In the genomic region with DNA sequence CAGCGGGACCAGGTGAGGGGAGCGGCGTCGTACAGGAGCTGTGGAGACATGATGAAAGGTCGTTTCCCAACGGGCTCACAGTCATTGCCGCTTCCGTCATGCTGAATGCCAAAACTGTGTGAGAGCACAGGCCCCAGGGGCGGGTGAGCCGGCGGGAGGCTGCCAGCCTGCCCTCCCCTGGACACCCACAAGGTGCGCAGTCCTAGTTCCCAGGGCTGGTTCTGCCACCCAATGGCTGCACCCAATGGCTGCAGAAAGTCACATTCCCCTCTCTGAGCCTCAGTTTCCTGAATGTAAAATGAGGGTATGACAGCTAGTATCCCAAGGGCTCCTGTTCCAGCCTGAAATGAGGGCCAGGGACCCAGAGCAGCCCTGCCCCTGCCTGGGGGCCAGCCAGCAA, we compare ENCODE assay signal across 22 cellular contexts.
"Had no signal": no experiment of that assay in that cellular context is flagged by ENCODE, and none has a peak within 500 bp of the region (broad histone marks: within the 10 kb centered on the region; RNA-seq: fewer than 3 reads in every experiment).

No MANE protein-coding gene starts in this region.

- H3K27me3 ChIP-seq: ascending aorta, esophagus squamous epithelium had no signal

- H3K4me3 ChIP-seq: ascending aorta, coronary artery, esophagus squamous epithelium had no signal

- H3K27ac ChIP-seq: ascending aorta, coronary artery, esophagus squamous epithelium had no signal

- H3K4me1 ChIP-seq: ascending aorta, esophagus squamous epithelium had no signal

- H3K36me3 ChIP-seq: esophagus squamous epithelium had no signal

- ATAC-seq: activated naive CD4-positive, alpha-beta T cell treated with anti-CD3 and anti-CD28 coated beads, Interleukin-2, amount 50 U/mL, for 72 hours; activated T-cell treated with anti-CD3 and anti-CD28 coated beads, Interleukin-2, amount 50 U/mL, for 72 hours; effector memory CD8-positive, alpha-beta T cell; WTC11 had no signal

- DNase-seq: activated CD4-positive, alpha-beta memory T cell treated with anti-CD3 and anti-CD28 coated beads, Interleukin-2, amount 10 ng/mL, durations not matched to agents 7 days and 5 days; activated CD4-positive, alpha-beta T cell treated with anti-CD3 and anti-CD28 coated beads for 1 hour; activated CD4-positive, alpha-beta T cell treated with anti-CD3 and anti-CD28 coated beads for 4 hours; activated CD4-positive, alpha-beta T cell treated with anti-CD3 and anti-CD28 coated beads, Interleukin-2, amount 10 ng/mL, durations not matched to agents 7 days and 5 days; activated CD4-positive, alpha-beta T cell treated with anti-CD3 and anti-CD28 coated beads, Interleukin-2, amount 50 U/mL, for 4 hours; activated CD8-positive, alpha-beta memory T cell treated with anti-CD3 and anti-CD28 coated beads, Interleukin-2, amount 50 U/mL, for 48 hours; activated gamma-delta T cell; activated naive CD4-positive, alpha-beta T cell; activated naive CD4-positive, alpha-beta T cell treated with anti-CD3 and anti-CD28 coated beads, Interleukin-2, amount 10 ng/mL, durations not matched to agents 7 days and 5 days; activated naive CD8-positive, alpha-beta T cell treated with anti-CD3 and anti-CD28 coated beads, Interleukin-2, amount 10 ng/mL, durations not matched to agents 7 days and 5 days; activated T-cell treated with anti-CD3 and anti-CD28 coated beads for 4 hours; activated T-cell treated with anti-CD3 and anti-CD28 coated beads, Interleukin-2, amount 50 U/mL, for 24 hours; activated T-cell treated with anti-CD3 and anti-CD28 coated beads, Interleukin-2, amount 50 U/mL, for 72 hours; effector CD4-positive, alpha-beta T cell; effector memory CD8-positive, alpha-beta T cell; erythroblast; esophagus squamous epithelium; T-helper 2 cell had no signal

- H3K9me3 ChIP-seq: ascending aorta, esophagus squamous epithelium had no signal
